In the genomic region with DNA sequence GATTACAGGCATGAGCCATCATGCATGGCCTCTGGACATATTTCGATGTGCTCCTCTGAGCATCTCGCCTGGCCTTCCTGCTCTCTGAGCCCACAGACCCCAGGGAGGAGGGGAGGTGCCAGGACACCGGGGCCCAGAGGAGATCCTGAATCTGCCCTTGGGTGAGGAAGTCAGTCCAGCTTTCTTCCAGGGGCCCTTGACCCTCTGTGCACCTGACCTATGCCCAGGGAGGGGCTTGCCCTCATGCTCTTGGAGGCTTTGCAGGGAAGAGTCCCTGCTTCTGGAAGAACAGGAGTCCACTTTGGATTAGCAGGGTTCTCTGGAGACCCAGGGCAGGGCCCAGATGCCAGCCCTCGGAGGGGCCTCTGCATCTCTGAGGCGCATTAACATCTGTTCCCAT, we compare ENCODE assay signal across 26 cellular contexts. TPM values are rescaled to one million over a fixed set of nuclear protein-coding genes. Genes with fewer than 3 reads are reported as not detected.
"Had no signal": no experiment of that assay in that cellular context is flagged by ENCODE, and none has a peak within 500 bp of the region (broad histone marks: within the 10 kb centered on the region; RNA-seq: fewer than 3 reads in every experiment).

No MANE protein-coding gene starts in this region.

- H3K36me3 ChIP-seq: colonic mucosa, heart right ventricle, neutrophil, tibial nerve, upper lobe of right lung, vagina had no signal

- H3K4me3 ChIP-seq: colonic mucosa, heart right ventricle, lung, testis, tibial nerve, upper lobe of right lung, vagina had no signal

- DNase-seq: cerebellar nuclear complex; colonic mucosa; dermis blood vessel endothelial cell; effector CD4-positive, alpha-beta T cell; endodermal cell; heart right ventricle; left cardiac atrium; left ventricle myocardium superior; mesendoderm; naive thymus-derived CD4-positive, alpha-beta T cell; nephron progenitor cell; stimulated activated CD4-positive, alpha-beta T cell treated with anti-CD3 and anti-CD28 coated beads, Interleukin-15, amount 100 ng/mL, for 24 hours; stimulated activated CD4-positive, alpha-beta T cell treated with anti-CD3 and anti-CD28 coated beads, Interleukin-1b, Interleukin-23, amount 100 ng/mL, for 48 hours; stimulated activated CD4-positive, alpha-beta T cell treated with anti-CD3 and anti-CD28 coated beads, Interleukin-4, amount 100 ng/mL, for 24 hours; testis; upper lobe of right lung had no signal

- ATAC-seq: heart right ventricle; left cardiac atrium; left ventricle myocardium superior; naive thymus-derived CD4-positive, alpha-beta T cell; stimulated activated memory B cell treated with anti-CD40 and anti-IgM and Interleukin-4, amounts not matched to agents 10 μg/mL and 1 μg/mL and 100 μg/mL, for 72 hours; upper lobe of right lung had no signal

- H3K9me3 ChIP-seq: colonic mucosa, heart right ventricle, neutrophil, testis, tibial nerve, upper lobe of right lung, vagina had no signal

- H3K4me1 ChIP-seq: colonic mucosa, heart right ventricle, upper lobe of right lung, vagina had no signal

- H3K27me3 ChIP-seq: colonic mucosa, testis, tibial nerve, upper lobe of right lung, vagina had no signal

- FAIRE-seq: endothelial cell of umbilical vein, frontal cortex, keratinocyte had no signal

- H3K27ac ChIP-seq: colonic mucosa, heart right ventricle, neutrophil, testis, tibial nerve, upper lobe of right lung, vagina had no signal

RNA-seq across cellular contexts. Expression of a gene that starts 1.4 kb away (rescaled TPM):
- total RNA-seq: dermis blood vessel endothelial cell, endothelial cell of umbilical vein, fibroblast of lung, pulmonary artery endothelial cell, upper lobe of right lung had no signal
- polyA plus RNA-seq: endothelial cell of umbilical vein, fibroblast of lung had no signal
